ENCODE assay signal across 23 cellular contexts in the genomic region with DNA sequence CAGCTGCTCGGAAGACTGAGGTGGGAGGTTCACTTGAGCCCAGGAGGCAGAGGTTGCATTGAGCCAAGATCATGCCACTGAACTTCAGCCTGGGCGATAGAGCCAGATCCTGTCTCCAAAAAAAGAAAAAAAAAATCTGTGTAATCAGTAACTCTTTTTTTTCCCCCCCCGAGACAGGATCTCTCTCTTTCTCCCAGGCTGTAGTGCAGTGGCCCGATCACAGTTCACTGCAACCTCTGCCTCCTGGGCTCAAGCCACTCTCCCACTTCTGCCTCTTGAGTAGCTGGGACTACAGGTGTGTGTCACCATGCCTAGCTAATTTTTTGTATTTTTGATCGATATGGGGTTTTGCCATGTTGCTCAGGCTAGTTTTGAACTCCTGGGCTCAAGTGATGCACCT.
A peak's percentile ranks its signal among the peaks of the same experiment; 100 is the strongest.
DNase-seq lines count a peak whose midpoint lies in the region; ATAC-seq and FAIRE-seq lines count a peak whose summit lies in the region.
"Had no signal": no experiment of that assay in that cellular context is flagged by ENCODE, and none has a peak within 500 bp of the region (broad histone marks: within the 10 kb centered on the region; RNA-seq: fewer than 3 reads in every experiment).

No MANE protein-coding gene starts in this region.

- ATAC-seq in activated naive CD8-positive, alpha-beta T cell treated with anti-CD3 and anti-CD28 coated beads, Interleukin-2, amount 10 ng/mL, durations not matched to agents 7 days and 5 days (ENCODE audit: low read depth), result no peak
- no peak for ATAC-seq in activated naive CD8-positive, alpha-beta T cell treated with anti-CD3 and anti-CD28 coated beads, Interleukin-2, amount 50 U/mL, for 24 hours

- H3K36me3 Mint-ChIP-seq in activated naive CD8-positive, alpha-beta T cell treated with anti-CD3 and anti-CD28 coated beads, Interleukin-2, amount 10 ng/mL, durations not matched to agents 7 days and 5 days, result peaks cover 27% of the 10 kb centered on the region
- peaks cover 8% of the 10 kb centered on the region for H3K36me3 Mint-ChIP-seq in activated naive CD8-positive, alpha-beta T cell treated with anti-CD3 and anti-CD28 coated beads, Interleukin-2, amount 50 U/mL, for 24 hours (ENCODE audit: low read depth)
- H3K36me3 Mint-ChIP-seq: CD14-positive monocyte had no signal

- H3K27ac ChIP-seq in small intestine (ENCODE audit: low read depth in 1 of 2, low read length in 1 of 2), result no peak overlapping the region
- H3K27ac ChIP-seq: BLaER1 had no signal

- no peaks in the 10 kb centered on the region for H3K9me3 ChIP-seq in small intestine (ENCODE audit: control insufficient read depth, low read depth)
- H3K9me3 ChIP-seq: BE2C, BLaER1 had no signal

- no peak for DNase-seq in activated naive CD8-positive, alpha-beta T cell treated with anti-CD3 and anti-CD28 coated beads, Interleukin-2, amount 10 ng/mL, durations not matched to agents 7 days and 5 days
- DNase-seq in activated naive CD8-positive, alpha-beta T cell treated with anti-CD3 and anti-CD28 coated beads, Interleukin-2, amount 50 U/mL, for 24 hours, result no peak
- DNase-seq in T1000 (lab: John Stamatoyannopoulos, UW) (peak; percentile 2), small intestine (no peak), GM19238 (ENCODE audit: insufficient read length, low spot score) (no peak)
- DNase-seq: 8988T; ACHN; BE2C; C1 segment of cervical spinal cord; CD4-positive, alpha-beta memory T cell; CD4-positive, CD25-positive, alpha-beta regulatory T cell; CD8-positive, alpha-beta memory T cell; COR-L47; DMS 273 treated with DMSO at 0.1 percent for 48 hours; DMS153; DMS53; DMS79 treated with DMSO at 0.1 percent for 48 hours; GF-D8 had no signal

- no peaks in the 10 kb centered on the region for H3K27me3 Mint-ChIP-seq in activated naive CD8-positive, alpha-beta T cell treated with anti-CD3 and anti-CD28 coated beads, Interleukin-2, amount 10 ng/mL, durations not matched to agents 7 days and 5 days
- H3K27me3 Mint-ChIP-seq in activated naive CD8-positive, alpha-beta T cell treated with anti-CD3 and anti-CD28 coated beads, Interleukin-2, amount 50 U/mL, for 24 hours, result no peaks in the 10 kb centered on the region
- H3K27me3 Mint-ChIP-seq: CD4-positive, alpha-beta memory T cell; CD4-positive, CD25-positive, alpha-beta regulatory T cell; CD8-positive, alpha-beta memory T cell had no signal

- no peak for FAIRE-seq in small intestine (lab: Jason Lieb, UNC)
- FAIRE-seq: A204.1, G401.6, GM12891 had no signal

- H3K36me3 ChIP-seq in small intestine (ENCODE audit: control insufficient read depth in 2 of 2, insufficient read depth in 2 of 2, low read length in 2 of 2), result peaks cover 0 to 4% of the 10 kb centered on the region in 2 donors
- H3K36me3 ChIP-seq: BE2C had no signal

- POLR2A ChIA-PET in activated naive CD8-positive, alpha-beta T cell treated with anti-CD3 and anti-CD28 coated beads, Interleukin-2, amount 10 ng/mL, durations not matched to agents 7 days and 5 days (lab: Charles Lee), result interaction anchor here (0.5 kb wide), 1 partner anchor 288 kb away, joined by 5 read pairs; no protein-coding TSS in a partner anchor

- no peaks in the 10 kb centered on the region for H3K27me3 ChIP-seq in small intestine (ENCODE audit: control insufficient read depth in 2 of 2, insufficient read depth in 2 of 2, low read length in 2 of 2)
- H3K27me3 ChIP-seq: BE2C, BLaER1 had no signal

- H3K27ac Mint-ChIP-seq in activated naive CD8-positive, alpha-beta T cell treated with anti-CD3 and anti-CD28 coated beads, Interleukin-2, amount 10 ng/mL, durations not matched to agents 7 days and 5 days, result peak overlapping the region; percentile 21
- H3K27ac Mint-ChIP-seq in activated naive CD8-positive, alpha-beta T cell treated with anti-CD3 and anti-CD28 coated beads, Interleukin-2, amount 50 U/mL, for 24 hours, result no peak overlapping the region
- H3K27ac Mint-ChIP-seq: CD4-positive, CD25-positive, alpha-beta regulatory T cell had no signal

- H3K4me3 ChIP-seq in small intestine (ENCODE audit: low read depth in 1 of 2, low read length in 2 of 2), result no peak overlapping the region
- H3K4me3 ChIP-seq: BLaER1 had no signal

- no peak overlapping the region for H3K4me3 Mint-ChIP-seq in activated naive CD8-positive, alpha-beta T cell treated with anti-CD3 and anti-CD28 coated beads, Interleukin-2, amount 10 ng/mL, durations not matched to agents 7 days and 5 days
- no peak overlapping the region for H3K4me3 Mint-ChIP-seq in activated naive CD8-positive, alpha-beta T cell treated with anti-CD3 and anti-CD28 coated beads, Interleukin-2, amount 50 U/mL, for 24 hours
- H3K4me3 Mint-ChIP-seq: CD14-positive monocyte; CD4-positive, alpha-beta memory T cell; CD4-positive, CD25-positive, alpha-beta regulatory T cell; CD8-positive, alpha-beta memory T cell had no signal

- H3K4me1 Mint-ChIP-seq in activated naive CD8-positive, alpha-beta T cell treated with anti-CD3 and anti-CD28 coated beads, Interleukin-2, amount 10 ng/mL, durations not matched to agents 7 days and 5 days, result no peaks in the 10 kb centered on the region
- no peaks in the 10 kb centered on the region for H3K4me1 Mint-ChIP-seq in activated naive CD8-positive, alpha-beta T cell treated with anti-CD3 and anti-CD28 coated beads, Interleukin-2, amount 50 U/mL, for 24 hours
- H3K4me1 Mint-ChIP-seq: CD14-positive monocyte; CD4-positive, CD25-positive, alpha-beta regulatory T cell; CD8-positive, alpha-beta memory T cell had no signal

- H3K9me3 Mint-ChIP-seq in activated naive CD8-positive, alpha-beta T cell treated with anti-CD3 and anti-CD28 coated beads, Interleukin-2, amount 10 ng/mL, durations not matched to agents 7 days and 5 days, result no peaks in the 10 kb centered on the region
- H3K9me3 Mint-ChIP-seq in activated naive CD8-positive, alpha-beta T cell treated with anti-CD3 and anti-CD28 coated beads, Interleukin-2, amount 50 U/mL, for 24 hours, result no peaks in the 10 kb centered on the region
- H3K9me3 Mint-ChIP-seq: CD4-positive, alpha-beta memory T cell; CD8-positive, alpha-beta memory T cell had no signal

- 95 to 99% (median 96%) methylated on average over 4 to 5 of the region's 5 CpGs for WGBS in small intestine, 3 donors

- no peaks in the 10 kb centered on the region for H3K4me1 ChIP-seq in small intestine (ENCODE audit: control insufficient read depth in 2 of 2, insufficient read depth in 1 of 2, low read depth in 1 of 2, low read length in 1 of 2)
- H3K4me1 ChIP-seq: BE2C, BLaER1 had no signal
